Comparison of ENCODE assay signal across 8 cellular contexts in genomic region chr1:1890506-1891348, GRCh38. TPM values are rescaled to one million over a fixed set of nuclear protein-coding genes. Genes with fewer than 3 reads are reported as not detected.
DNase-seq lines count a peak whose midpoint lies in the region; ATAC-seq and TF ChIP-seq lines count a peak whose summit lies in the region.

Gene GNB1, minus strand, starts transcription at chr1:1891087. Its CDS starts 65,634 bp downstream, at chr1:1825453.

- no peak for TF ChIP-seq CTCF in GM12865 (IDR thresholded peaks at IDR 0.05; ENCODE audit: insufficient read depth, low read depth, low read length, missing control alignments)
- no peak for TF ChIP-seq CTCF in psoas muscle (IDR thresholded peaks at IDR 0.05)

- peak within 1 kb of the TSS; percentile 88 for H3K27ac ChIP-seq in psoas muscle

- H3K4me1 ChIP-seq in psoas muscle: peaks cover 54% of the 10 kb centered on the region

- no peaks in the 10 kb centered on the region for H3K27me3 ChIP-seq in psoas muscle (ENCODE audit: insufficient read depth in 3 of 3, low read length in 2 of 3)

- H3K4me3 ChIP-seq in GM12865 (ENCODE audit: low read depth, low read length): peak within 1 kb of the TSS; percentile 92
- H3K4me3 ChIP-seq in psoas muscle: peak within 1 kb of the TSS; percentile 97

- WGBS in psoas muscle, 3 donors: 0 to 1% (median 1%) methylated on average over 30 to 136 of the region's 137 CpGs

- intact Hi-C loops in left ventricle myocardium superior (cut with micrococcal nuclease): loop anchor here (10.0 kb wide), 1 partner anchor 116 kb away; the partner anchor contains the start of gene NADK
- intact Hi-C loops in psoas muscle (cut with DNase I): loop anchor here in 1 of 2 donors (5.0 kb wide), 2 partner anchors 113 to 133 kb away; partner anchors contain the start of gene NADK

- ATAC-seq in HG02623 (IDR thresholded peaks at IDR 0.05; ENCODE audit: unreplicated experiment) (peak; percentile 74), left ventricle myocardium superior (peak; percentile 87), psoas muscle (peak; percentile 91 to 92 (median 92))

- H3K36me3 ChIP-seq in psoas muscle (ENCODE audit: insufficient read depth in 1 of 2, low read depth in 1 of 2): no peaks in the 10 kb centered on the region

- peak; percentile 95 for DNase-seq in GM12865 (ENCODE audit: low read depth)
- DNase-seq in NCI-H128 (lab: John Stamatoyannopoulos, UW; ENCODE audit: unreplicated experiment): peak; percentile 92
- peak; percentile 79 to 94 (median 82) for DNase-seq in T-helper 2 cell
- peak in 54 of 56 donors; percentile 26 to 90 (median 78) for DNase-seq in amygdala (lab: John Stamatoyannopoulos, UW)
- DNase-seq in left ventricle myocardium superior: peak; percentile 95
- peak; percentile 90 to 95 for DNase-seq in psoas muscle
- DNase-seq in ureter (ENCODE audit: low spot score): peak; percentile 89

- no peaks in the 10 kb centered on the region for H3K9me3 ChIP-seq in psoas muscle

RNA-seq across cellular contexts. Expression of gene GNB1, which starts in this region (rescaled TPM):
- total RNA-seq in left ventricle myocardium superior (172 TPM), psoas muscle (10 to 100 TPM; 68.0 to 90.3 (median 75.9) TPM), ureter (304 TPM)
- polyA plus RNA-seq in psoas muscle: 100 to 1,000 TPM in 1 of 3 donors, 10 to 100 TPM in 2; 32.3 to 100 (median 58.4) TPM

Comparison
In these comparisons a context has a peak if more than half of its experiments do, and no peak if none do; other contexts are left out.
1. Peak in every context shown above with its lines: DNase-seq, ATAC-seq, H3K4me3 ChIP-seq and H3K27ac ChIP-seq.